In the genomic region with DNA sequence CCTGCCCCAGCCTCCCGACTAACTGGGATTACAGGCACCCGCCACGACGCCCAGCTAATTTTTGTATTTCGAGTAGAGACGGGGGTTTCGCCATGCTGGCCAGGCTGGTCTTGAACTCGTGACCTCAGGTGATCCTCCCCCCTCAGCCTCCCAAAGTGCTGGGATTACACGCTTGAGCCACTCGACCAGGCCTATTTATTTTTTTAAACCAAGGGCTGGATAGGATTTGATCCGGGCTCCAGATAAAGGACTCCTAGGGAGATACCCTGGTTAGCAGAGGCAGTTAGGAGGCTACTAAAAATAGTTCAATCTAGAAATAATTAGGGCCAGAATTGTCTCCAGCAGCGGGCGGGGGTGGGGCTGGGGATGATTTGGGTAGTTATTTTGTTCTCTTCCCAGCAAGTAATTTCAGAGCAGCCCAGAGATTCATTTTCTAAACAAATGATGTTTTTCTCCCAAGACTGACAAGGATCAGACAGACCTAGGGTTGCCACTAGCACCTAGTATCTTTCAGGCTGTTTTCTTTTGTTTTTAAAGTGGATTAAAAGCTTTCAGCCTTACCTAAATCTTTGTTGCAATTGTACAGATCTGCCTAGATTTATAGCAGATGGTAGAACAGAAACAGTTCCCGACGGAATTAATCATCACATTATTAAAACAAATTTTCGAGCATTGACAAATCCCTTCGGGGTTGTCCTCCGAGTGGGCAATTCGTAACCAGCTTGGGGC, we compare ENCODE assay signal across 8 cellular contexts. TPM values are rescaled to one million over a fixed set of nuclear protein-coding genes. Genes with fewer than 3 reads are reported as not detected.
DNase-seq lines count a peak whose midpoint lies in the region; ATAC-seq and TF ChIP-seq lines count a peak whose summit lies in the region.

No MANE protein-coding gene starts in this region.

- in situ Hi-C loops in gastrocnemius medialis (cut with MboI; ENCODE audit: low sequenced_read_pairs in 4 of 4), result loop anchor here in 1 of 4 donors (25.0 kb wide), 1 partner anchor 679 kb away; no protein-coding TSS in a partner anchor

- TF ChIP-seq CTCF in RWPE2 (IDR thresholded peaks at IDR 0.05; ENCODE audit: poor library complexity, severe bottlenecking), result no peak
- TF ChIP-seq CTCF in fibroblast of lung (conservative IDR thresholded peaks at IDR 0.05 in 1 of 2, IDR thresholded peaks at IDR 0.05 in 1 of 2; ENCODE audit: low read depth in 1 of 2, low read length in 2 of 2), result no peak
- TF ChIP-seq CTCF in gastrocnemius medialis (IDR thresholded peaks at IDR 0.05 in 4 of 5, conservative IDR thresholded peaks at IDR 0.05 in 1 of 5), result no peak

- TF ChIP-seq POLR2A in gastrocnemius medialis (IDR thresholded peaks at IDR 0.05), result no peak

- H3K9me3 ChIP-seq in RWPE2 (ENCODE audit: severe bottlenecking) (no peaks in the 10 kb centered on the region), fibroblast of lung (ENCODE audit: control insufficient read depth, insufficient read depth, low read depth, low read length) (no peaks in the 10 kb centered on the region), gastrocnemius medialis (no peaks in the 10 kb centered on the region)

- H2AFZ ChIP-seq in fibroblast of lung (ENCODE audit: low read length), result peak overlapping the region; percentile 58

- no peak for ATAC-seq in RWPE2 (ENCODE audit: low read depth)
- no peak for ATAC-seq in gastrocnemius medialis
- ATAC-seq in GM18867 (IDR thresholded peaks at IDR 0.05; ENCODE audit: unreplicated experiment), result no peak
- no peak for ATAC-seq in HG03342 (IDR thresholded peaks at IDR 0.05; ENCODE audit: unreplicated experiment)

- H3K27me3 ChIP-seq in RWPE2 (ENCODE audit: insufficient read depth, poor library complexity, severe bottlenecking) (no peaks in the 10 kb centered on the region), fibroblast of lung (ENCODE audit: control insufficient read depth, insufficient read depth, low read length) (no peaks in the 10 kb centered on the region), gastrocnemius medialis (peaks cover 0 to 5% (median 2%) of the 10 kb centered on the region in 3 donors)

- H3K4me2 ChIP-seq in fibroblast of lung (ENCODE audit: extremely low read depth, insufficient read depth, low read length), result peak overlapping the region; percentile 91

- H3K9ac ChIP-seq in fibroblast of lung (ENCODE audit: insufficient read depth, low read length), result peak overlapping the region; percentile 90

- H3K4me1 ChIP-seq in RWPE2 (ENCODE audit: insufficient read depth, poor library complexity, severe bottlenecking) (peaks cover 25% of the 10 kb centered on the region), fibroblast of lung (ENCODE audit: control insufficient read depth, extremely low read depth, insufficient read depth, low read length) (no peaks in the 10 kb centered on the region), gastrocnemius medialis (peaks cover 29 to 31% of the 10 kb centered on the region in 2 donors)

- H4K20me1 ChIP-seq in fibroblast of lung (ENCODE audit: control insufficient read depth, extremely low read depth, insufficient read depth, low read length), result no peaks in the 10 kb centered on the region

- intact Hi-C loops in gastrocnemius medialis (cut with DNase I; ENCODE audit: low total_unique reads), result loop anchor here (1.0 to 2.0 kb wide), 3 partner anchors 69 to 340 kb away; a partner anchor contains a TSS

- peak overlapping the region; percentile 89 for H3K4me3 ChIP-seq in RWPE2 (ENCODE audit: severe bottlenecking)
- H3K4me3 ChIP-seq in fibroblast of lung (replicated peaks in 1 of 4; ENCODE audit: control extremely low read depth in 1 of 4, insufficient read depth in 1 of 4, low read depth in 3 of 4, low read length in 4 of 4), result peak overlapping the region; percentile 70 to 92 (median 85)
- H3K4me3 ChIP-seq in gastrocnemius medialis, result peak overlapping the region; percentile 86 to 100 (median 93)

- H3K27ac ChIP-seq in RWPE2 (ENCODE audit: poor library complexity, severe bottlenecking), result peak overlapping the region; percentile 58
- peak overlapping the region; percentile 97 for H3K27ac ChIP-seq in fibroblast of lung (ENCODE audit: insufficient read depth, low read length)
- H3K27ac ChIP-seq in gastrocnemius medialis, result peak overlapping the region; percentile 93 to 99 (median 96)

- H3K36me3 ChIP-seq in RWPE2 (ENCODE audit: low read depth) (peaks cover 22% of the 10 kb centered on the region), fibroblast of lung (ENCODE audit: control insufficient read depth, insufficient read depth, low read length) (no peaks in the 10 kb centered on the region), gastrocnemius medialis (no peaks in the 10 kb centered on the region)

- DNase-seq in NCI-H1694 treated with DMSO at 0.1 percent for 48 hours (lab: John Stamatoyannopoulos, UW) (peak; percentile 46), NCI-H1694 (lab: John Stamatoyannopoulos, UW) (no peak), RWPE2 (ENCODE audit: low spot score) (no peak), fibroblast of lung (ENCODE audit: low read depth in 2 of 2) (no peak), gastrocnemius medialis (no peak), globus pallidus (ENCODE audit: low spot score) (no peak)

- H3K79me2 ChIP-seq in fibroblast of lung (ENCODE audit: control insufficient read depth, insufficient read depth, low read length), result peaks cover 40% of the 10 kb centered on the region

RNA-seq across cellular contexts. Expression of a gene that starts 0.9 kb away (rescaled TPM):
- total RNA-seq in fibroblast of lung (28.8 and 31.9 TPM in 2 replicates), gastrocnemius medialis (10 to 100 TPM; 19.5 to 25.9 (median 21.9) TPM)
- polyA plus RNA-seq in fibroblast of lung, result 25.9 and 28.4 TPM in 2 replicates
- 35.6 and 36.9 TPM in 2 replicates for polyA plus RNA-seq in fibroblast of lung (2012)
- polyA minus RNA-seq in fibroblast of lung (ENCODE audit: low replicate concordance), result 2.3 and 4.4 TPM in 2 replicates
